ENCODE assay signal across 16 cellular contexts in the genomic region with DNA sequence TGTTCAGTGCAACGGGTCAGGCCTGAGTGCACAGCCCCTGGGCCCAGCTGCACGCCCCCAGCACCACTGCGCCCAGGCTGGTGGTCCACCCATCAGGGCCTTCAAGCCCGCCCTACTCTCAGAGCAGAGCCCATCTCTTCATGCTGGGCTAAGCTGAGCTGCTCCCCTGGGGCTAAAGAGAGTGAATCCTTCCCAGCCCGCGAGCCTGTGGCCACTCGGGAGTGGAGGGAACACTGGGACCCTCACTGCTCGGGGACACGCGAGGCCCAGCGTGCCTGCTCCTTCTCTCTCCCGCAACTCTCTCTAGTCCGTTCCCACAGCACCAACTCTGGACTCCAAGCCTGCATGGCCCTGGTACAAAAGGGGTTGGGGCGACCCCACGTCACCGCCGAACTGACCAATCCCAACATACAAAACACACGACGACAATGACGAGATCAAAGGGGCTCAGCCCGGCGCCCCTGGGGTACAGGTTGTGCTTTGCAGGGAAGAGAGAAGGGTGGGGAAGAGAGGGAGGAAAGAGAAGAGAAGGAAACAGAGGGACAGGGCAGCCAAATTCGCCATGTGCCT. TPM values are rescaled to one million over a fixed set of nuclear protein-coding genes. Genes with fewer than 3 reads are reported as not detected.
DNase-seq lines count a peak whose midpoint lies in the region; ATAC-seq, FAIRE-seq and TF ChIP-seq lines count a peak whose summit lies in the region.
"Had no signal": no experiment of that assay in that cellular context is flagged by ENCODE, and none has a peak within 500 bp of the region (broad histone marks: within the 10 kb centered on the region; RNA-seq: fewer than 3 reads in every experiment).

No MANE protein-coding gene starts in this region.

- CTCF ChIA-PET in A549 (lab: Yijun Ruan, JAX): interaction anchor here (1.0 to 12.8 kb wide), 8 partner anchors 10 to 188 kb away, joined by 3 to 99 read pairs (median 22); partner anchors contain the start of genes ARHGDIA, CENPX, LRRC45 and NOTUM
- CTCF ChIA-PET in K562 (lab: Yijun Ruan, JAX; ENCODE audit: low intra/inter-chr PET ratio): interaction anchor here (0.7 kb wide), 1 partner anchor 863 kb away, joined by 4 read pairs; no protein-coding TSS in a partner anchor

- peak overlapping the region; percentile 57 for H3K4me3 ChIP-seq in A549
- no peak overlapping the region for H3K4me3 ChIP-seq in DND-41 (ENCODE audit: low read depth in 1 of 2, low read length in 2 of 2)
- peak overlapping the region; percentile 53 for H3K4me3 ChIP-seq in K562
- peak overlapping the region; percentile 83 to 88 for H3K4me3 ChIP-seq in neutrophil (ENCODE audit: low read depth in 1 of 2, low read length in 1 of 2)

- H3K4me1 ChIP-seq in A549: peaks cover 77% of the 10 kb centered on the region
- peaks cover 48% of the 10 kb centered on the region for H3K4me1 ChIP-seq in DND-41 (ENCODE audit: insufficient read depth, low read length)
- peaks cover 47 to 95% of the 10 kb centered on the region in 2 experiments for H3K4me1 ChIP-seq in K562 (replicated peaks in 1 of 2; ENCODE audit: control insufficient read depth in 2 of 2, insufficient read depth in 2 of 2, low read length in 2 of 2)
- H3K4me1 ChIP-seq in neutrophil (ENCODE audit: control insufficient read depth in 1 of 2, insufficient read depth in 1 of 2, low read depth in 1 of 2, low read length in 1 of 2): peaks cover 91 to 95% of the 10 kb centered on the region in 2 experiments

- BruUV-seq in K562 (replicated peaks; lab: Mats Ljungman, UMichigan): no TSS peak

- H3K27ac ChIP-seq in A549 (peak overlapping the region; percentile 96 to 98), DND-41 (ENCODE audit: low read length) (no peak overlapping the region), K562 (ENCODE audit: extremely low read depth, low read depth, low read length) (peak overlapping the region; percentile 98), neutrophil (peak overlapping the region; percentile 95)

- H3K9me1 ChIP-seq in K562 (ENCODE audit: control insufficient read depth, insufficient read depth, low read length): peaks cover 6% of the 10 kb centered on the region

- peak overlapping the region; percentile 96 for H3K4me2 ChIP-seq in A549
- H3K4me2 ChIP-seq in DND-41 (ENCODE audit: insufficient read depth, low read length): no peak overlapping the region
- peak overlapping the region; percentile 89 for H3K4me2 ChIP-seq in K562 (ENCODE audit: insufficient read depth, low read length)

- H3K9me3 ChIP-seq in A549: no peaks in the 10 kb centered on the region
- no peaks in the 10 kb centered on the region for H3K9me3 ChIP-seq in DND-41 (ENCODE audit: insufficient read depth, low read length, severe bottlenecking)
- H3K9me3 ChIP-seq in K562 (replicated peaks; ENCODE audit: control insufficient read depth, insufficient read depth, low read depth, low read length): no peaks in the 10 kb centered on the region
- no peaks in the 10 kb centered on the region for H3K9me3 ChIP-seq in neutrophil

- DNase-seq in A549 (ENCODE audit: low read depth in 1 of 2, low spot score in 1 of 2) (no peak), DND-41 (no peak), K562 (ENCODE audit: extremely low read depth in 1 of 4, low spot score in 3 of 4) (peak in 3 of 4 experiments; percentile 42 to 53 (median 46)), omental fat pad (ENCODE audit: low spot score) (no peak), putamen (ENCODE audit: low spot score) (no peak)
- DNase-seq: activated CD8-positive, alpha-beta T cell treated with anti-CD3 and anti-CD28 coated beads, Interleukin-2, amount 10 ng/mL, durations not matched to agents 7 days and 5 days; activated naive CD4-positive, alpha-beta T cell treated with anti-CD3 and anti-CD28 coated beads, Interleukin-2, amount 50 U/mL, for 16 hours; activated T-cell treated with anti-CD3 and anti-CD28 coated beads, Interleukin-2, amount 50 U/mL, for 4 hours; KBM-7; NCI-H2081; NCI-H524; T-helper 1 cell had no signal

- no peaks in the 10 kb centered on the region for H3K27me3 ChIP-seq in DND-41 (ENCODE audit: insufficient read depth, low read length, poor library complexity)
- H3K27me3 ChIP-seq in K562 (ENCODE audit: control insufficient read depth in 2 of 2, insufficient read depth in 2 of 2, low read length in 2 of 2): no peaks in the 10 kb centered on the region
- H3K27me3 ChIP-seq in neutrophil: no peaks in the 10 kb centered on the region

- intact Hi-C loops in K562 (cut with micrococcal nuclease): no loop called here

- H2AFZ ChIP-seq in DND-41 (ENCODE audit: low read depth, low read length) (no peak overlapping the region), K562 (ENCODE audit: low read depth, low read length) (no peak overlapping the region)

- TF ChIP-seq EP300 in A549 (IDR thresholded peaks at IDR 0.05) (no peak), K562 (IDR thresholded peaks at IDR 0.05; ENCODE audit: low read length) (no peak)

- TF ChIP-seq CTCF in A549 (IDR thresholded peaks at IDR 0.05): no peak
- no peak for TF ChIP-seq CTCF in DND-41 (IDR thresholded peaks at IDR 0.05; ENCODE audit: borderline replicate concordance, extremely low read depth, low read length, poor library complexity, severe bottlenecking)
- no peak for TF ChIP-seq CTCF in K562 (IDR thresholded peaks at IDR 0.05 in 2 of 3, conservative IDR thresholded peaks at IDR 0.05 in 1 of 3; ENCODE audit: insufficient read depth in 2 of 3, low read depth in 1 of 3, low read length in 3 of 3)
- no peak for TF ChIP-seq CTCF in neutrophil (IDR thresholded peaks at IDR 0.05)
- TF ChIP-seq CTCF in omental fat pad (IDR thresholded peaks at IDR 0.05): no peak

- ATAC-seq in A549 (no peak), DND-41 (ENCODE audit: insufficient read depth, low read depth) (no peak), K562 (no peak), HG03342 (IDR thresholded peaks at IDR 0.05; ENCODE audit: unreplicated experiment) (no peak), omental fat pad (ENCODE audit: low FRiP score) (no peak)
- ATAC-seq: activated CD8-positive, alpha-beta T cell treated with anti-CD3 and anti-CD28 coated beads, Interleukin-2, amount 10 ng/mL, durations not matched to agents 7 days and 5 days; activated T-cell treated with anti-CD3 and anti-CD28 coated beads, Interleukin-2, amount 50 U/mL, for 4 hours; Right ventricle myocardium inferior had no signal

- no peak for FAIRE-seq in A549 (lab: Jason Lieb, UNC)
- FAIRE-seq in K562 (lab: Jason Lieb, UNC): peak; percentile 67

- TF ChIP-seq POLR2A in A549 (IDR thresholded peaks at IDR 0.05; ENCODE audit: low read length): no peak; the same call in 1 of the 2 replicates
- TF ChIP-seq POLR2A in K562 (conservative IDR thresholded peaks at IDR 0.05): no peak

- peaks cover 74% of the 10 kb centered on the region for H4K20me1 ChIP-seq in DND-41 (ENCODE audit: insufficient read depth, low read length)
- peaks cover 24% of the 10 kb centered on the region; the same call in 1 of the 2 replicates for H4K20me1 ChIP-seq in K562 (replicated peaks; ENCODE audit: control insufficient read depth, insufficient read depth, low read length)

- H3K9ac ChIP-seq in DND-41 (ENCODE audit: low read depth, low read length) (0 out of 2 replicates have a peak overlapping the region, but pooled peaks have one; percentile 8), K562 (ENCODE audit: insufficient read depth in 1 of 2, low read depth in 2 of 2, low read length in 2 of 2) (peak overlapping the region; percentile 75 to 95)

- TF ChIP-seq RAD21 in A549 (conservative IDR thresholded peaks at IDR 0.05 in 1 of 2, IDR thresholded peaks at IDR 0.05 in 1 of 2) (no peak), K562 (CRISPR knock-in tag; conservative IDR thresholded peaks at IDR 0.05 in 1 of 2, IDR thresholded peaks at IDR 0.05 in 1 of 2) (no peak)

- H3K36me3 ChIP-seq in DND-41 (ENCODE audit: insufficient read depth, low read length): peaks cover 46% of the 10 kb centered on the region
- peaks cover 44% of the 10 kb centered on the region for H3K36me3 ChIP-seq in K562 (ENCODE audit: control insufficient read depth, insufficient read depth, low read length)
- H3K36me3 ChIP-seq in neutrophil: peaks cover 8% of the 10 kb centered on the region

- POLR2A ChIA-PET in A549 (lab: Yijun Ruan, JAX) (interaction anchor here (1.1 kb wide), 2 partner anchors 56 to 89 kb away, joined by 3 read pairs; partner anchors contain the start of gene MCRIP1), K562 (lab: Yijun Ruan, JAX) (interaction anchor here (0.6 to 2.3 kb wide), 4 partner anchors 10 to 61 kb away, joined by 3 to 46 read pairs (median 4); partner anchors contain the start of genes P4HB and PCYT2)

- in situ Hi-C loops in K562 (cut with MboI): no loop called here

- 91% methylated on average over 23 of the region's 23 CpGs for WGBS in A549 (ENCODE audit: missing lambda C conversion rate)
- 44% methylated on average over 20 of the region's 23 CpGs for WGBS in K562 (ENCODE audit: insufficient coverage, low coverage, missing lambda C conversion rate)

- H3K79me2 ChIP-seq in DND-41 (ENCODE audit: insufficient read depth, low read length) (peaks cover 88% of the 10 kb centered on the region), K562 (ENCODE audit: control insufficient read depth, insufficient read depth, low read length) (peaks cover 97% of the 10 kb centered on the region)

RNA-seq across cellular contexts. Expression of gene SIRT7, which starts 4.1 kb away (rescaled TPM):
- 9.8 and 13.7 TPM in 2 replicates for polyA plus RNA-seq in A549 (2011; rRNA removed)
- polyA plus RNA-seq in A549 (2012; cell fraction: cytosol; rRNA removed): 29.1 and 29.7 TPM in 2 replicates
- polyA plus RNA-seq in A549 (2012; cell fraction: nucleus; rRNA removed): 131 and 141 TPM in 2 replicates
- 34.0 to 35.2 TPM (median 34.8 TPM) in 3 replicates for polyA plus RNA-seq in A549 (2017; fragmentation: RNase III; extraction: RNeasy Plus Mini Kit Qiagen cat#74134 plus additional on column Dnase treatment)
- polyA minus RNA-seq in A549 (2011; rRNA and poly(A)+ RNA removed): 40.0 and 46.9 TPM in 2 replicates
- 90.9 and 205 TPM in 2 replicates for total RNA-seq in K562 (2011; cell fraction: chromatin; rRNA removed; ENCODE audit: low replicate concordance)
- 97.4 and 110 TPM in 2 replicates for total RNA-seq in K562 (2011; cell fraction: nucleolus; rRNA removed)
- 93.3 and 125 TPM in 2 replicates for total RNA-seq in K562 (2011; cell fraction: nucleoplasm; rRNA removed)
- total RNA-seq in K562 (2014; rRNA removed): 42.2 and 49.3 TPM in 2 replicates
- total RNA-seq in K562 (2014; rRNA removed; fragmentation: Illumina TruSeq; extraction: Trizol): 9.0 and 9.8 TPM in 2 replicates
- 23.6 and 24.6 TPM in 2 replicates for total RNA-seq in K562 (2015; rRNA removed; fragmentation: Illumina TruSeq; extraction: Trizol)
- 35.7 and 44.1 TPM in 2 replicates for total RNA-seq in K562 (2021)
- 9.3 and 11.7 TPM in 2 replicates for polyA plus RNA-seq in K562 (2011; rRNA removed)
- polyA plus RNA-seq in K562 (2011; cell fraction: cytosol; rRNA removed): 11.2 and 16.2 TPM in 2 replicates
- 56.9 and 86.9 TPM in 2 replicates for polyA plus RNA-seq in K562 (2011; cell fraction: nucleus; rRNA removed)
- polyA plus RNA-seq in K562 (2012): 36.1 and 36.9 TPM in 2 replicates
- polyA plus RNA-seq in K562 (2014; fragmentation: Illumina TruSeq; extraction: Trizol): 20.3 and 25.7 TPM in 2 replicates
- 1 to 10 TPM; 1.6 to 2.0 TPM for polyA plus RNA-seq in K562 (2014; fragmentation: Nextera tagmentation; extraction: Ambion mirVana)
- polyA plus RNA-seq in K562 (2014; rRNA removed): 43.9 and 54.8 TPM in 2 replicates
- 18.7 and 21.5 TPM in 2 replicates for polyA minus RNA-seq in K562 (2011; rRNA and poly(A)+ RNA removed)
- 22.3 and 25.1 TPM in 2 replicates for polyA minus RNA-seq in K562 (2011; cell fraction: cytosol; rRNA and poly(A)+ RNA removed)
- polyA minus RNA-seq in K562 (2011; cell fraction: nucleus; rRNA and poly(A)+ RNA removed): 27.7 and 31.4 TPM in 2 replicates
- 10 to 100 TPM; 15.4 to 25.7 (median 20.2) TPM for total RNA-seq in omental fat pad

RNA-seq across cellular contexts. Expression of gene MAFG, which starts 5.5 kb away (rescaled TPM):
- polyA plus RNA-seq in A549 (2011; rRNA removed) (41.6 and 47.9 TPM in 2 replicates), A549 (2017; fragmentation: RNase III; extraction: RNeasy Plus Mini Kit Qiagen cat#74134 plus additional on column Dnase treatment) (49.8 to 57.9 TPM (median 52.4 TPM) in 3 replicates), K562 (2011; rRNA removed) (22.4 and 31.8 TPM in 2 replicates), K562 (2014; fragmentation: Illumina TruSeq; extraction: Trizol) (31.2 and 36.3 TPM in 2 replicates), K562 (2014; fragmentation: Nextera tagmentation; extraction: Ambion mirVana) (1 to 10 TPM; 1.1 to 2.8 TPM), K562 (2014; rRNA removed) (44.8 and 46.7 TPM in 2 replicates)
- 55.5 and 60.4 TPM in 2 replicates for polyA plus RNA-seq in A549 (2012; cell fraction: cytosol; rRNA removed)
- 194 and 235 TPM in 2 replicates for polyA plus RNA-seq in A549 (2012; cell fraction: nucleus; rRNA removed)
- 18.1 and 22.6 TPM in 2 replicates for polyA minus RNA-seq in A549 (2011; rRNA and poly(A)+ RNA removed)
- total RNA-seq in K562 (2011; cell fraction: chromatin; rRNA removed; ENCODE audit: low replicate concordance): 86.9 and 142 TPM in 2 replicates
- total RNA-seq in K562 (2011; cell fraction: nucleolus; rRNA removed): 78.0 and 85.0 TPM in 2 replicates
- 64.7 and 70.4 TPM in 2 replicates for total RNA-seq in K562 (2011; cell fraction: nucleoplasm; rRNA removed)
- total RNA-seq in K562 (2014; rRNA removed) (27.3 and 30.1 TPM in 2 replicates), K562 (2014; rRNA removed; fragmentation: Illumina TruSeq; extraction: Trizol) (16.3 and 16.9 TPM in 2 replicates), K562 (2015; rRNA removed; fragmentation: Illumina TruSeq; extraction: Trizol) (23.6 and 24.9 TPM in 2 replicates), K562 (2021) (46.7 and 58.1 TPM in 2 replicates), omental fat pad (10 to 100 TPM; 22.2 to 31.5 (median 25.6) TPM)
- 35.6 and 35.9 TPM in 2 replicates for polyA plus RNA-seq in K562 (2011; cell fraction: cytosol; rRNA removed)
- 200 and 206 TPM in 2 replicates for polyA plus RNA-seq in K562 (2011; cell fraction: nucleus; rRNA removed)
- 32.4 and 47.9 TPM in 2 replicates for polyA plus RNA-seq in K562 (2012)
- 10.6 and 14.3 TPM in 2 replicates for polyA minus RNA-seq in K562 (2011; rRNA and poly(A)+ RNA removed)
- polyA minus RNA-seq in K562 (2011; cell fraction: cytosol; rRNA and poly(A)+ RNA removed): 12.7 and 17.1 TPM in 2 replicates
- polyA minus RNA-seq in K562 (2011; cell fraction: nucleus; rRNA and poly(A)+ RNA removed): 15.9 and 20.3 TPM in 2 replicates

RNA-seq across cellular contexts. Expression of gene PCYT2, which starts 10.9 kb away (rescaled TPM):
- 7.1 and 7.7 TPM in 2 replicates for polyA plus RNA-seq in A549 (2011; rRNA removed)
- 16.6 and 20.5 TPM in 2 replicates for polyA plus RNA-seq in A549 (2012; cell fraction: cytosol; rRNA removed)
- 39.2 and 46.7 TPM in 2 replicates for polyA plus RNA-seq in A549 (2012; cell fraction: nucleus; rRNA removed)
- polyA plus RNA-seq in A549 (2017; fragmentation: RNase III; extraction: RNeasy Plus Mini Kit Qiagen cat#74134 plus additional on column Dnase treatment): 14.8 to 17.0 TPM (median 16.3 TPM) in 3 replicates
- 12.4 and 13.8 TPM in 2 replicates for polyA minus RNA-seq in A549 (2011; rRNA and poly(A)+ RNA removed)
- total RNA-seq in K562 (2011; cell fraction: chromatin; rRNA removed; ENCODE audit: low replicate concordance): 142 and 422 TPM in 2 replicates
- 366 and 427 TPM in 2 replicates for total RNA-seq in K562 (2011; cell fraction: nucleolus; rRNA removed)
- total RNA-seq in K562 (2011; cell fraction: nucleoplasm; rRNA removed): 182 and 225 TPM in 2 replicates
- 123 and 139 TPM in 2 replicates for total RNA-seq in K562 (2014; rRNA removed)
- total RNA-seq in K562 (2014; rRNA removed; fragmentation: Illumina TruSeq; extraction: Trizol): 42.7 and 57.5 TPM in 2 replicates
- 81.7 and 82.5 TPM in 2 replicates for total RNA-seq in K562 (2015; rRNA removed; fragmentation: Illumina TruSeq; extraction: Trizol)
- 125 and 134 TPM in 2 replicates for total RNA-seq in K562 (2021)
- 71.5 and 97.8 TPM in 2 replicates for polyA plus RNA-seq in K562 (2011; rRNA removed)
- 77.5 and 97.1 TPM in 2 replicates for polyA plus RNA-seq in K562 (2011; cell fraction: cytosol; rRNA removed)
- polyA plus RNA-seq in K562 (2011; cell fraction: nucleus; rRNA removed): 473 and 533 TPM in 2 replicates
- 94.8 and 147 TPM in 2 replicates for polyA plus RNA-seq in K562 (2012)
- 83.7 and 95.3 TPM in 2 replicates for polyA plus RNA-seq in K562 (2014; fragmentation: Illumina TruSeq; extraction: Trizol)
- polyA plus RNA-seq in K562 (2014; fragmentation: Nextera tagmentation; extraction: Ambion mirVana): 1 to 10 TPM in 1 of 2 experiments, under 1 TPM in 1; 0.92 to 1.6 TPM
- polyA plus RNA-seq in K562 (2014; rRNA removed): 131 and 133 TPM in 2 replicates
- 48.7 and 49.2 TPM in 2 replicates for polyA minus RNA-seq in K562 (2011; rRNA and poly(A)+ RNA removed)
- 35.6 and 49.0 TPM in 2 replicates for polyA minus RNA-seq in K562 (2011; cell fraction: cytosol; rRNA and poly(A)+ RNA removed)
- polyA minus RNA-seq in K562 (2011; cell fraction: nucleus; rRNA and poly(A)+ RNA removed): 127 and 186 TPM in 2 replicates
- 10 to 100 TPM; 36.5 to 64.7 (median 45.5) TPM for total RNA-seq in omental fat pad

RNA-seq across cellular contexts. Expression of gene PYCR1, which starts 15.0 kb away (rescaled TPM):
- polyA plus RNA-seq in A549 (2011; rRNA removed) (77.1 and 81.4 TPM in 2 replicates), A549 (2017; fragmentation: RNase III; extraction: RNeasy Plus Mini Kit Qiagen cat#74134 plus additional on column Dnase treatment) (81.4 to 93.3 TPM (median 87.2 TPM) in 3 replicates), K562 (2011; rRNA removed) (188 and 273 TPM in 2 replicates), K562 (2014; fragmentation: Illumina TruSeq; extraction: Trizol) (183 and 278 TPM in 2 replicates), K562 (2014; fragmentation: Nextera tagmentation; extraction: Ambion mirVana) (10 to 100 TPM; 11.7 to 18.6 TPM), K562 (2014; rRNA removed) (270 and 349 TPM in 2 replicates)
- 150 and 202 TPM in 2 replicates for polyA plus RNA-seq in A549 (2012; cell fraction: cytosol; rRNA removed)
- 126 and 181 TPM in 2 replicates for polyA plus RNA-seq in A549 (2012; cell fraction: nucleus; rRNA removed)
- polyA minus RNA-seq in A549 (2011; rRNA and poly(A)+ RNA removed): 94.1 and 104 TPM in 2 replicates
- total RNA-seq in K562 (2011; cell fraction: chromatin; rRNA removed; ENCODE audit: low replicate concordance): 35.2 and 129 TPM in 2 replicates
- total RNA-seq in K562 (2011; cell fraction: nucleolus; rRNA removed): 138 and 157 TPM in 2 replicates
- total RNA-seq in K562 (2011; cell fraction: nucleoplasm; rRNA removed): 86.4 and 88.3 TPM in 2 replicates
- total RNA-seq in K562 (2014; rRNA removed) (215 and 290 TPM in 2 replicates), K562 (2014; rRNA removed; fragmentation: Illumina TruSeq; extraction: Trizol) (72.4 and 95.4 TPM in 2 replicates), K562 (2015; rRNA removed; fragmentation: Illumina TruSeq; extraction: Trizol) (120 and 126 TPM in 2 replicates), K562 (2021) (302 and 328 TPM in 2 replicates), omental fat pad (10 to 100 TPM in 2 of 4 donors, 1 to 10 TPM in 2; 4.8 to 13.9 (median 10.8) TPM)
- 301 and 524 TPM in 2 replicates for polyA plus RNA-seq in K562 (2011; cell fraction: cytosol; rRNA removed)
- 256 and 278 TPM in 2 replicates for polyA plus RNA-seq in K562 (2011; cell fraction: nucleus; rRNA removed)
- 283 and 370 TPM in 2 replicates for polyA plus RNA-seq in K562 (2012)
- 107 and 155 TPM in 2 replicates for polyA minus RNA-seq in K562 (2011; rRNA and poly(A)+ RNA removed)
- polyA minus RNA-seq in K562 (2011; cell fraction: cytosol; rRNA and poly(A)+ RNA removed): 127 and 130 TPM in 2 replicates
- polyA minus RNA-seq in K562 (2011; cell fraction: nucleus; rRNA and poly(A)+ RNA removed): 35.5 and 52.4 TPM in 2 replicates

RNA-seq across cellular contexts. Expression of gene NPB, which starts 20.0 kb away (rescaled TPM):
- polyA plus RNA-seq in A549 (2011; rRNA removed): 0.34 and 0.41 TPM in 2 replicates
- polyA plus RNA-seq in A549 (2012; cell fraction: cytosol; rRNA removed): 0.41 and 0.48 TPM in 2 replicates
- 0.48 and 0.61 TPM in 2 replicates for polyA plus RNA-seq in A549 (2012; cell fraction: nucleus; rRNA removed)
- polyA plus RNA-seq in A549 (2017; fragmentation: RNase III; extraction: RNeasy Plus Mini Kit Qiagen cat#74134 plus additional on column Dnase treatment): 0.29 to 0.45 TPM (median 0.38 TPM) in 3 replicates
- 0.78 and 1.1 TPM in 2 replicates for polyA minus RNA-seq in A549 (2011; rRNA and poly(A)+ RNA removed)
- 0.86 and 1.5 TPM in 2 replicates for total RNA-seq in K562 (2011; cell fraction: chromatin; rRNA removed; ENCODE audit: low replicate concordance)
- 1.3 TPM in 2 replicates for total RNA-seq in K562 (2011; cell fraction: nucleolus; rRNA removed)
- total RNA-seq in K562 (2011; cell fraction: nucleoplasm; rRNA removed): 1.2 and 1.4 TPM in 2 replicates
- 0.14 and 0.57 TPM in 2 replicates for total RNA-seq in K562 (2014; rRNA removed)
- total RNA-seq in K562 (2014; rRNA removed; fragmentation: Illumina TruSeq; extraction: Trizol): 0.07 TPM in 1 of 2 replicates, not detected in the other
- 0.07 and 0.30 TPM in 2 replicates for total RNA-seq in K562 (2015; rRNA removed; fragmentation: Illumina TruSeq; extraction: Trizol)
- total RNA-seq in K562 (2021): 0.53 and 0.65 TPM in 2 replicates
- 0.03 and 0.07 TPM in 2 replicates for polyA plus RNA-seq in K562 (2011; rRNA removed)
- 0.06 and 0.88 TPM in 2 replicates for polyA plus RNA-seq in K562 (2011; cell fraction: cytosol; rRNA removed)
- 0.26 TPM in 1 of 2 replicates, not detected in the other for polyA plus RNA-seq in K562 (2011; cell fraction: nucleus; rRNA removed)
- 0.52 TPM in 1 of 2 replicates, not detected in the other for polyA plus RNA-seq in K562 (2012)
- 0.07 TPM in 1 of 2 replicates, not detected in the other for polyA plus RNA-seq in K562 (2014; fragmentation: Illumina TruSeq; extraction: Trizol)
- polyA plus RNA-seq in K562 (2014; fragmentation: Nextera tagmentation; extraction: Ambion mirVana): under 1 TPM; 0.43 to 0.61 TPM
- polyA plus RNA-seq in K562 (2014; rRNA removed): 0.07 TPM in 1 of 2 replicates, not detected in the other
- 0.21 TPM in 2 replicates for polyA minus RNA-seq in K562 (2011; rRNA and poly(A)+ RNA removed)
- not detected in 2 replicates for polyA minus RNA-seq in K562 (2011; cell fraction: cytosol; rRNA and poly(A)+ RNA removed)
- polyA minus RNA-seq in K562 (2011; cell fraction: nucleus; rRNA and poly(A)+ RNA removed): 0.40 and 0.78 TPM in 2 replicates
- total RNA-seq in omental fat pad: 1 to 10 TPM in 1 of 4 donors, not detected in 3; 1.4 TPM
- total RNA-seq: dermis microvascular lymphatic vessel endothelial cell had no signal

Comparison
In these comparisons a context has a peak if more than half of its experiments do, and no peak if none do; other contexts are left out.
1. DNase-seq: peak in K562 (3 of 4); none in A549 (0 of 2), DND-41 (single experiment), omental fat pad (single experiment) and putamen (single experiment).
2. H3K4me3 ChIP-seq: peak in A549 (single experiment), K562 (single experiment) and neutrophil (2 of 2); none in DND-41 (0 of 2).